8 cellular contexts compared by ENCODE assay signal in the genomic region with DNA sequence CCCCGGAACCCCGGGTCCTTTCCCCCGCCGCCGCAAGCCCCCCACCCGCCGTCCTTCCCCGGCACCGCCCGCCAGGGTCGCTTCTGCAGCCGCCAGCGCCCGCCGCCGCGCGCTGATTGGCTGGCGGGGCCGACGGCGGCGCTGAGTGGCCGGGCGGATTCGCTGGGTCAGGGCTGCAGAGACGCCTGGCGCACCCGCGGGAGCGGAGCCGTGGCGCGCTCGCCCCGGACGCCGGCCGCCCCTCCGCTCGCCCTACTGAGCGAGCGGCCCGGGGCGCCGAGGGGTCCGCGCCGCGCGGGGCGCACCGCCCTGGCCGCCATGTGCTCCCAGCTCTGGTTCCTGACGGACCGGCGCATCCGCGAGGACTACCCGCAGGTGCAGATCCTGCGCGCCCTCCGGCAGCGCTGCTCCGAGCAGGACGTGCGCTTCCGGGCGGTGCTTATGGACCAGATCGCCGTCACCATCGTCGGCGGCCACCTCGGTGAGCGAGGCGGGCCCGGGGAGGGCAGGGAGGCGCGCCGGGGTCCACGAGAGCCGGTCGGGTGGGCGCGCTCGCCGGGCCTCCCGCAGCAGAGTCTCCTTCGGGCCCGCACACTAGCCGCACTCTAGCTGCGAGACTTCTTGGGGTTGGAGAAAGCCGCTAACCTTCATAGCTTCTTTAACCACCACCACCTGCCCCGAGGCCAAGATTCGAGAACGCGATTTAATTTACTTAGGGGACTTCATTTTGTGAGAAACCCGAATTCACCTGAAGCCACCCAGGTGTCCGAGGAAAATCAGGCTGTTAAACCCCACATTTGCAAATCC.
DNase-seq lines count a peak whose midpoint lies in the region; ATAC-seq, FAIRE-seq and TF ChIP-seq lines count a peak whose summit lies in the region.

A gene with protein sequence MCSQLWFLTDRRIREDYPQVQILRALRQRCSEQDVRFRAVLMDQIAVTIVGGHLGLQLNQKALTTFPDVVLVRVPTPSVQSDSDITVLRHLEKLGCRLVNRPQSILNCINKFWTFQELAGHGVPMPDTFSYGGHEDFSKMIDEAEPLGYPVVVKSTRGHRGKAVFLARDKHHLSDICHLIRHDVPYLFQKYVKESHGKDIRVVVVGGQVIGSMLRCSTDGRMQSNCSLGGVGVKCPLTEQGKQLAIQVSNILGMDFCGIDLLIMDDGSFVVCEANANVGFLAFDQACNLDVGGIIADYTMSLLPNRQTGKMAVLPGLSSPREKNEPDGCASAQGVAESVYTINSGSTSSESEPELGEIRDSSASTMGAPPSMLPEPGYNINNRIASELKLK (plus strand): TSS at position 176 of the 807 bp plus-strand sequence. CDS start 143 bp downstream, at position 319.

- no peak within 1 kb of the TSS for H3K9ac ChIP-seq in adipocyte (ENCODE audit: low read length)

- H3K4me1 ChIP-seq in RWPE2 (ENCODE audit: insufficient read depth, poor library complexity, severe bottlenecking): no peaks in the 10 kb centered on the region
- no peaks in the 10 kb centered on the region for H3K4me1 ChIP-seq in adipocyte (ENCODE audit: control insufficient read depth, insufficient read depth, low read length)

- FAIRE-seq in D721Med (lab: Jason Lieb, UNC): no peak

- H3K4me3 ChIP-seq in RWPE2 (ENCODE audit: severe bottlenecking): peak within 1 kb of the TSS; percentile 49
- peak within 1 kb of the TSS; percentile 77 for H3K4me3 ChIP-seq in adipocyte (ENCODE audit: low read length)

- ATAC-seq in GM19463 (IDR thresholded peaks at IDR 0.05; ENCODE audit: unreplicated experiment): peak; percentile 92
- peak; percentile 84 for ATAC-seq in RWPE2 (ENCODE audit: low read depth)

- DNase-seq in D721Med (ENCODE audit: insufficient read length, low spot score): peak; percentile 84
- peak; percentile 35 for DNase-seq in HK-2 (ENCODE audit: unreplicated experiment)
- no peak for DNase-seq in RWPE2 (ENCODE audit: low spot score)
- DNase-seq in adipocyte (ENCODE audit: low read depth): peak; percentile 65
- DNase-seq in hepatic stellate cell (ENCODE audit: low spot score): peak; percentile 60
- DNase-seq in putamen (ENCODE audit: low spot score): peak; percentile 84
- DNase-seq in NK-92 treated with Interleukin-12 subunit alpha and Interleukin-12 subunit beta, amount 100 ng/mL, for 24 hours (lab: John Stamatoyannopoulos, UW): no peak

- no peaks in the 10 kb centered on the region for H3K9me3 ChIP-seq in RWPE2 (ENCODE audit: severe bottlenecking)
- H3K9me3 ChIP-seq in adipocyte (ENCODE audit: control insufficient read depth, low read length): no peaks in the 10 kb centered on the region

- H3K27ac ChIP-seq in RWPE2 (ENCODE audit: poor library complexity, severe bottlenecking): no peak within 1 kb of the TSS

- no peaks in the 10 kb centered on the region for H3K36me3 ChIP-seq in RWPE2 (ENCODE audit: low read depth)
- H3K36me3 ChIP-seq in adipocyte (ENCODE audit: control insufficient read depth, insufficient read depth, low read length, severe bottlenecking): no peaks in the 10 kb centered on the region

- TF ChIP-seq CTCF in D721Med (IDR thresholded peaks at IDR 0.05; ENCODE audit: insufficient read depth, missing control alignments) (no peak), RWPE2 (IDR thresholded peaks at IDR 0.05; ENCODE audit: poor library complexity, severe bottlenecking) (no peak)

- H3K27me3 ChIP-seq in RWPE2 (ENCODE audit: insufficient read depth, poor library complexity, severe bottlenecking): peaks cover 24% of the 10 kb centered on the region
- peaks cover 18% of the 10 kb centered on the region for H3K27me3 ChIP-seq in adipocyte (replicated peaks; ENCODE audit: control insufficient read depth, insufficient read depth, low read length)

Comparison
In these comparisons a context has a peak if more than half of its experiments do, and no peak if none do; other contexts are left out.
1. DNase-seq: peak in D721Med (single experiment), HK-2 (single experiment), adipocyte (single experiment), hepatic stellate cell (single experiment) and putamen (single experiment); none in RWPE2 (single experiment) and NK-92 treated with Interleukin-12 subunit alpha and Interleukin-12 subunit beta, amount 100 ng/mL, for 24 hours (single experiment).